In genomic region chr9:15357050-15357653, GRCh38 we compare ENCODE assay signal across 8 cellular contexts.
DNase-seq lines count a peak whose midpoint lies in the region; ATAC-seq and TF ChIP-seq lines count a peak whose summit lies in the region.

No MANE protein-coding gene starts in this region.

- TF ChIP-seq CTCF in GM10248 (IDR thresholded peaks at IDR 0.05; ENCODE audit: control extremely low read depth, extremely low read depth, low read depth, missing control alignments), result peak; percentile 19

- CTCF ChIA-PET in GM10248 (lab: Yijun Ruan, JAX), result interaction anchor here (0.7 to 1.1 kb wide), 2 partner anchors 19 to 30 kb away, joined by 3 to 4 read pairs; no protein-coding TSS in a partner anchor

- DNase-seq in GM10248 (ENCODE audit: extremely low spot score), result no peak
- DNase-seq in NAMALWA (ENCODE audit: low spot score), result peak; percentile 64
- DNase-seq in activated naive CD4-positive, alpha-beta T cell treated with anti-CD3 and anti-CD28 coated beads, Interleukin-2, amount 50 U/mL, for 16 hours, result peak; percentile 56
- peak; percentile 11 for DNase-seq in stimulated activated CD8-positive, alpha-beta memory T cell treated with anti-CD3 and anti-CD28 coated beads, Interleukin-15, amount 100 ng/mL, for 1 hour (ENCODE audit: low read depth)
- no peak for DNase-seq in HK-2 (ENCODE audit: unreplicated experiment)
- DNase-seq in NCI-H2171 (lab: John Stamatoyannopoulos, UW), result no peak

- ATAC-seq in GM21723 (IDR thresholded peaks at IDR 0.05; ENCODE audit: unreplicated experiment) (peak; percentile 94), HG02588 (IDR thresholded peaks at IDR 0.05; ENCODE audit: unreplicated experiment) (no peak)

- POLR2A ChIA-PET in GM10248 (lab: Yijun Ruan, JAX), result interaction anchor here (0.7 kb wide), 1 partner anchor 686 kb away, joined by 5 read pairs; no protein-coding TSS in a partner anchor

Comparison
In these comparisons a context has a peak if more than half of its experiments do, and no peak if none do; other contexts are left out.
1. DNase-seq: peak in NAMALWA (single experiment), activated naive CD4-positive, alpha-beta T cell treated with anti-CD3 and anti-CD28 coated beads, Interleukin-2, amount 50 U/mL, for 16 hours (single experiment) and stimulated activated CD8-positive, alpha-beta memory T cell treated with anti-CD3 and anti-CD28 coated beads, Interleukin-15, amount 100 ng/mL, for 1 hour (single experiment); none in GM10248 (single experiment), HK-2 (single experiment) and NCI-H2171 (single experiment).